In genomic region chr2:24981742-24982141, GRCh38 we compare ENCODE assay signal across 14 cellular contexts. TPM values are rescaled to one million over a fixed set of nuclear protein-coding genes. Genes with fewer than 3 reads are reported as not detected.
DNase-seq lines count a peak whose midpoint lies in the region; ATAC-seq and TF ChIP-seq lines count a peak whose summit lies in the region.
"Had no signal": no experiment of that assay in that cellular context is flagged by ENCODE, and none has a peak within 500 bp of the region (broad histone marks: within the 10 kb centered on the region; RNA-seq: fewer than 3 reads in every experiment).

No MANE protein-coding gene starts in this region.

- peak overlapping the region; percentile 40 for H2AFZ ChIP-seq in osteoblast (ENCODE audit: low read length)

- peaks cover 10% of the 10 kb centered on the region for H3K27me3 Mint-ChIP-seq in HFFc6 (ENCODE audit: insufficient read depth)
- H3K27me3 Mint-ChIP-seq in activated T-cell treated with anti-CD3 and anti-CD28 coated beads, Interleukin-2, amount 50 U/mL, for 24 hours = no peaks in the 10 kb centered on the region

- H3K27ac Mint-ChIP-seq in HFFc6 = no peak overlapping the region
- H3K27ac Mint-ChIP-seq in activated T-cell treated with anti-CD3 and anti-CD28 coated beads, Interleukin-2, amount 50 U/mL, for 24 hours = no peak overlapping the region
- H3K27ac Mint-ChIP-seq: CD4-positive, CD25-positive, alpha-beta regulatory T cell had no signal

- peaks cover 7% of the 10 kb centered on the region; the same call in 1 of the 2 replicates for H3K4me1 Mint-ChIP-seq in HFFc6 (ENCODE audit: low read depth)
- peaks cover 4% of the 10 kb centered on the region for H3K4me1 Mint-ChIP-seq in activated T-cell treated with anti-CD3 and anti-CD28 coated beads, Interleukin-2, amount 50 U/mL, for 24 hours (ENCODE audit: low read depth)

- H3K4me3 ChIP-seq in fibroblast of mammary gland (ENCODE audit: control insufficient read depth, low read depth, low read length) (no peak overlapping the region), osteoblast (ENCODE audit: insufficient read depth, low read length) (no peak overlapping the region), SJCRH30 (no peak overlapping the region)
- H3K4me3 ChIP-seq: BLaER1 treated with 17β-estradiol and CSF1 and Interleukin-3, amounts not matched to agents 10 nM and 100 nM; GM12878 had no signal

- no peaks in the 10 kb centered on the region for H3K9me3 Mint-ChIP-seq in HFFc6
- H3K9me3 Mint-ChIP-seq in activated T-cell treated with anti-CD3 and anti-CD28 coated beads, Interleukin-2, amount 50 U/mL, for 24 hours = no peaks in the 10 kb centered on the region
- H3K9me3 Mint-ChIP-seq: CD4-positive, CD25-positive, alpha-beta regulatory T cell had no signal

- H3K36me3 Mint-ChIP-seq in HFFc6 (ENCODE audit: low read depth) = no peaks in the 10 kb centered on the region
- H3K36me3 Mint-ChIP-seq in activated T-cell treated with anti-CD3 and anti-CD28 coated beads, Interleukin-2, amount 50 U/mL, for 24 hours (ENCODE audit: low read depth) = no peaks in the 10 kb centered on the region

- no peaks in the 10 kb centered on the region for H4K20me1 ChIP-seq in osteoblast (ENCODE audit: insufficient read depth, low read length)
- H4K20me1 ChIP-seq: BLaER1 treated with 17β-estradiol and CSF1 and Interleukin-3, amounts not matched to agents 10 nM and 100 nM had no signal

- H3K79me2 ChIP-seq in osteoblast (ENCODE audit: insufficient read depth, low read length) = no peaks in the 10 kb centered on the region

- H3K27me3 ChIP-seq in osteoblast (ENCODE audit: insufficient read depth, low read length) (no peaks in the 10 kb centered on the region), SJCRH30 (0 out of 2 replicates have a peak, but pooled peaks cover 3% of the 10 kb centered on the region)
- H3K27me3 ChIP-seq: BLaER1 treated with 17β-estradiol and CSF1 and Interleukin-3, amounts not matched to agents 10 nM and 100 nM had no signal

- DNase-seq in Ammon's horn (ENCODE audit: low spot score) (peak; percentile 40), HFFc6 (peak; percentile 2), fibroblast of mammary gland (ENCODE audit: low read depth) (peak; percentile 12), osteoblast (ENCODE audit: insufficient read length, low spot score, missing footprints) (no peak), SJCRH30 (no peak)
- DNase-seq in activated T-cell treated with anti-CD3 and anti-CD28 coated beads, Interleukin-2, amount 50 U/mL, for 24 hours = no peak
- DNase-seq: AML-193; CD4-positive, CD25-positive, alpha-beta regulatory T cell; DMS53 had no signal

- no peak overlapping the region for H3K27ac ChIP-seq in osteoblast (ENCODE audit: low read depth, low read length)
- no peak overlapping the region for H3K27ac ChIP-seq in SJCRH30
- H3K27ac ChIP-seq: BLaER1 treated with 17β-estradiol and CSF1 and Interleukin-3, amounts not matched to agents 10 nM and 100 nM; KMS-11 had no signal

- H3K36me3 ChIP-seq in osteoblast (ENCODE audit: insufficient read depth, low read length) = no peaks in the 10 kb centered on the region
- no peaks in the 10 kb centered on the region for H3K36me3 ChIP-seq in SJCRH30

- ATAC-seq in HG03460 (IDR thresholded peaks at IDR 0.05; ENCODE audit: unreplicated experiment) (no peak), GM21576 (IDR thresholded peaks at IDR 0.05; ENCODE audit: unreplicated experiment) (no peak)
- ATAC-seq: GM12878 had no signal

- no peak overlapping the region for H3K4me3 Mint-ChIP-seq in HFFc6
- H3K4me3 Mint-ChIP-seq in activated T-cell treated with anti-CD3 and anti-CD28 coated beads, Interleukin-2, amount 50 U/mL, for 24 hours = no peak overlapping the region

- H3K9me3 ChIP-seq in osteoblast (ENCODE audit: low read depth, low read length) = no peaks in the 10 kb centered on the region
- no peaks in the 10 kb centered on the region for H3K9me3 ChIP-seq in SJCRH30 (replicated peaks)
- H3K9me3 ChIP-seq: BLaER1 treated with 17β-estradiol and CSF1 and Interleukin-3, amounts not matched to agents 10 nM and 100 nM had no signal

- no peak for TF ChIP-seq CTCF in HFFc6 (IDR thresholded peaks at IDR 0.05)
- no peak for TF ChIP-seq CTCF in fibroblast of mammary gland (conservative IDR thresholded peaks at IDR 0.05; ENCODE audit: control insufficient read depth, insufficient read depth, low read depth, low read length)
- no peak for TF ChIP-seq CTCF in osteoblast (IDR thresholded peaks at IDR 0.05; ENCODE audit: extremely low read depth, low read depth, low read length)

- H3K4me2 ChIP-seq in osteoblast (ENCODE audit: insufficient read depth, low read length) = no peak overlapping the region
- H3K4me2 ChIP-seq: BLaER1 treated with 17β-estradiol and CSF1 and Interleukin-3, amounts not matched to agents 10 nM and 100 nM; KMS-11 had no signal

- H3K4me1 ChIP-seq in osteoblast (ENCODE audit: insufficient read depth, low read length) (peaks cover 10% of the 10 kb centered on the region), SJCRH30 (no peaks in the 10 kb centered on the region)

RNA-seq across cellular contexts. Expression of gene DNAJC27, which starts 10.0 kb away (rescaled TPM):
- total RNA-seq in HFFc6 (2021; fragmentation: NEBNext Ultra II Directional; extraction: Animal tissue kit (Norgen Biotek cat#: 25700)) = 1 to 10 TPM; 2.8 to 3.9 (median 3.6) TPM
- 7.7 and 8.7 TPM in 2 replicates for total RNA-seq in osteoblast
- 9.2 and 10.5 TPM in 2 replicates for total RNA-seq in SJCRH30 (2014; rRNA removed; shearing (Covaris generic))

Comparison
In these comparisons a context has a peak if more than half of its experiments do, and no peak if none do; other contexts are left out.
1. DNase-seq: peak in Ammon's horn (single experiment), HFFc6 (single experiment) and fibroblast of mammary gland (single experiment); none in osteoblast (single experiment), activated T-cell treated with anti-CD3 and anti-CD28 coated beads, Interleukin-2, amount 50 U/mL, for 24 hours (single experiment) and SJCRH30 (0 of 2).